In genomic region chr12:712172-712863, GRCh38 we compare ENCODE assay signal across 9 cellular contexts. TPM values are rescaled to one million over a fixed set of nuclear protein-coding genes. Genes with fewer than 3 reads are reported as not detected.
DNase-seq lines count a peak whose midpoint lies in the region; ATAC-seq and TF ChIP-seq lines count a peak whose summit lies in the region.
"Had no signal": no experiment of that assay in that cellular context is flagged by ENCODE, and none has a peak within 500 bp of the region (broad histone marks: within the 10 kb centered on the region; RNA-seq: fewer than 3 reads in every experiment).

No MANE protein-coding gene starts in this region.

- H3K27ac Mint-ChIP-seq in osteocyte (ENCODE audit: unreplicated experiment), result peak overlapping the region; percentile 86

- CTCF ChIA-PET in HEK293 (lab: Yijun Ruan, JAX), result interaction anchor here (0.7 to 1.4 kb wide), 2 partner anchors 27 to 39 kb away, joined by 3 to 5 read pairs; no protein-coding TSS in a partner anchor

- H3K9me3 ChIP-seq in HEK293 (ENCODE audit: control insufficient read depth, insufficient read depth, low read depth, low read length), result no peaks in the 10 kb centered on the region

- in situ Hi-C loops in KBM-7 (cut with MboI; ENCODE audit: low pct_unique_long_range_greater_than_20kb, low sequenced_read_pairs), result no loop called here

- peak; percentile 16 for DNase-seq in NCI-H82 treated with DMSO at 0.1 percent for 48 hours (lab: John Stamatoyannopoulos, UW; ENCODE audit: unreplicated experiment)
- DNase-seq in dermis blood vessel endothelial cell, result peak; percentile 9
- DNase-seq in osteocyte (ENCODE audit: extremely low spot score, unreplicated experiment), result no peak
- DNase-seq in KBM-7, result no peak
- DNase-seq in SIG-M5 treated with dmso at 0.1 percent for 504 hours (lab: John Stamatoyannopoulos, UW; ENCODE audit: unreplicated experiment), result no peak
- DNase-seq: activated gamma-delta T cell treated with Interleukin-2 at 50 U/mL for 16 hours, NCI-H1694 had no signal

- H3K9me3 Mint-ChIP-seq in osteocyte (ENCODE audit: unreplicated experiment), result no peaks in the 10 kb centered on the region

- no peaks in the 10 kb centered on the region for H3K36me3 Mint-ChIP-seq in osteocyte (ENCODE audit: unreplicated experiment)

- no peak overlapping the region for H3K4me3 ChIP-seq in HEK293 (ENCODE audit: low read depth, low read length)

- POLR2A ChIA-PET in HEK293 (lab: Yijun Ruan, JAX), result interaction anchor here (0.6 kb wide), 1 partner anchor 17 kb away, joined by 6 read pairs; no protein-coding TSS in a partner anchor

- no peak for ATAC-seq in HG03520 (IDR thresholded peaks at IDR 0.05; ENCODE audit: unreplicated experiment)

- peaks cover 1% of the 10 kb centered on the region for H3K27me3 Mint-ChIP-seq in osteocyte (ENCODE audit: unreplicated experiment)

- TF ChIP-seq CTCF in HEK293 (tag by site-specific recombination; IDR thresholded peaks at IDR 0.05) (no peak), osteocyte (IDR thresholded peaks at IDR 0.05) (no peak)

- H3K4me3 Mint-ChIP-seq in osteocyte (ENCODE audit: unreplicated experiment), result no peak overlapping the region

- H3K4me1 Mint-ChIP-seq in osteocyte (ENCODE audit: unreplicated experiment), result peaks cover 17% of the 10 kb centered on the region

- no peaks in the 10 kb centered on the region for H3K36me3 ChIP-seq in HEK293 (ENCODE audit: control insufficient read depth in 2 of 2, insufficient read depth in 1 of 2, low read length in 2 of 2)

- H3K4me1 ChIP-seq in HEK293 (ENCODE audit: control insufficient read depth, insufficient read depth, low read length), result peaks cover 5% of the 10 kb centered on the region; the same call in 1 of the 2 replicates

- no peak overlapping the region for H3K27ac ChIP-seq in HEK293 (ENCODE audit: extremely low read depth, low read depth, low read length)

TF ChIP-seq in HEK293, 187 proteins besides CTCF, POLR2A, EP300 and RAD21:
- TF ChIP-seq ZNF148 (tag by site-specific recombination; IDR thresholded peaks at IDR 0.05; ENCODE audit: borderline replicate concordance), result no peak
- TF ChIP-seq ZNF169 (tag by site-specific recombination; IDR thresholded peaks at IDR 0.05), result no peak
- no peak for TF ChIP-seq ZNF785 (tag by site-specific recombination; IDR thresholded peaks at IDR 0.05)
- TF ChIP-seq SCRT2 (tag by site-specific recombination; IDR thresholded peaks at IDR 0.05), result peak; percentile 42
- peak; percentile 71 for TF ChIP-seq PRDM1 (tag by site-specific recombination; IDR thresholded peaks at IDR 0.05)
- TF ChIP-seq SCRT1 (tag by site-specific recombination; IDR thresholded peaks at IDR 0.05; ENCODE audit: borderline replicate concordance), result peak; percentile 66
- TF ChIP-seq BCL6B (tag by site-specific recombination; IDR thresholded peaks at IDR 0.05), result no peak
- TF ChIP-seq TSHZ1 (tag by site-specific recombination; IDR thresholded peaks at IDR 0.05; ENCODE audit: borderline replicate concordance), result no peak
- TF ChIP-seq ZNF112 (tag by site-specific recombination; IDR thresholded peaks at IDR 0.05), result no peak
- TF ChIP-seq KLF17 (tag by site-specific recombination; IDR thresholded peaks at IDR 0.05), result no peak
- TF ChIP-seq ZNF423 (tag by site-specific recombination; IDR thresholded peaks at IDR 0.05), result no peak

RNA-seq across cellular contexts. Expression of gene WNK1, which starts 40.1 kb away (rescaled TPM):
- 74.4 and 190 TPM in 2 replicates for total RNA-seq in dermis blood vessel endothelial cell
- total RNA-seq in osteocyte, result 186 and 188 TPM in 2 replicates

RNA-seq across cellular contexts. Expression of gene NINJ2, which starts 49.1 kb away (rescaled TPM):
- 1.2 and 4.8 TPM in 2 replicates for total RNA-seq in dermis blood vessel endothelial cell
- 1.3 and 2.3 TPM in 2 replicates for total RNA-seq in osteocyte

Comparison
In these comparisons a context has a peak if more than half of its experiments do, and no peak if none do; other contexts are left out.
1. DNase-seq: peak in NCI-H82 treated with DMSO at 0.1 percent for 48 hours (single experiment) and dermis blood vessel endothelial cell (single experiment); none in osteocyte (single experiment), KBM-7 (single experiment) and SIG-M5 treated with dmso at 0.1 percent for 504 hours (single experiment).